26 cellular contexts compared by ENCODE assay signal in the genomic region with DNA sequence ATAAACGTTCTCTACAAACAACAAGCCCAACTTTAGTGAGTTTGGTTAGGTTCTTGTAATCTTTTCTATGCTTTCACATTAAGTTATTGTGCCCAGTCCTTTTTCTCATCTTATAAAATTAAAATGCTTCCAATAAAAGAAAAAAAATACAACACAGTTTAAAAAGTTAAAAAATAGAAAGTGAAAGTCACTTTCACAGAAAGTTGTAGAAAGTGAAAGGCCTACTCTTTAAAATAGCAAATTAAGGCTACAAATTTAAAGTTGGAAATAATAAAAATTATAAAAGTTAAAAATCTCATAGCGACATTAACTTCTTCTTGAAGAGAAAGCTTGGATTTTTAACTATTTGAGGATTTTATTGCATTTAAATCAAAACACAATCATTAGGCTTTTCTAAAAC. TPM values are rescaled to one million over a fixed set of nuclear protein-coding genes. Genes with fewer than 3 reads are reported as not detected.
A peak's percentile ranks its signal among the peaks of the same experiment; 100 is the strongest.
DNase-seq lines count a peak whose midpoint lies in the region; ATAC-seq, FAIRE-seq and TF ChIP-seq lines count a peak whose summit lies in the region.
"Had no signal": no experiment of that assay in that cellular context is flagged by ENCODE, and none has a peak within 500 bp of the region (broad histone marks: within the 10 kb centered on the region; RNA-seq: fewer than 3 reads in every experiment).

No MANE protein-coding gene starts in this region.

- H3K27me3 Mint-ChIP-seq in activated CD8-positive, alpha-beta T cell treated with anti-CD3 and anti-CD28 coated beads for 36 hours = no peaks in the 10 kb centered on the region
- H3K27me3 Mint-ChIP-seq in activated CD8-positive, alpha-beta T cell treated with anti-CD3 and anti-CD28 coated beads, Interleukin-2, amount 10 ng/mL, durations not matched to agents 7 days and 5 days (ENCODE audit: low read depth) = no peaks in the 10 kb centered on the region
- no peaks in the 10 kb centered on the region for H3K27me3 Mint-ChIP-seq in central memory CD8-positive, alpha-beta T cell
- H3K27me3 Mint-ChIP-seq in naive thymus-derived CD4-positive, alpha-beta T cell = no peaks in the 10 kb centered on the region
- H3K27me3 Mint-ChIP-seq: IgD-negative memory B cell had no signal

- H3K36me3 Mint-ChIP-seq in activated CD8-positive, alpha-beta T cell treated with anti-CD3 and anti-CD28 coated beads for 36 hours (ENCODE audit: low read depth) = peaks cover 58% of the 10 kb centered on the region
- peaks cover 72% of the 10 kb centered on the region for H3K36me3 Mint-ChIP-seq in activated CD8-positive, alpha-beta T cell treated with anti-CD3 and anti-CD28 coated beads, Interleukin-2, amount 10 ng/mL, durations not matched to agents 7 days and 5 days (ENCODE audit: low read depth)
- H3K36me3 Mint-ChIP-seq in central memory CD8-positive, alpha-beta T cell (ENCODE audit: insufficient read depth) = peaks cover 61% of the 10 kb centered on the region
- peaks cover 15 to 60% (median 45%) of the 10 kb centered on the region in 5 donors for H3K36me3 Mint-ChIP-seq in naive thymus-derived CD4-positive, alpha-beta T cell

- H3K27me3 ChIP-seq in naive thymus-derived CD4-positive, alpha-beta T cell (ENCODE audit: control insufficient read depth in 2 of 2, insufficient read depth in 2 of 2, low read length in 2 of 2) = no peaks in the 10 kb centered on the region

- POLR2A ChIA-PET in activated CD8-positive, alpha-beta T cell treated with anti-CD3 and anti-CD28 coated beads for 36 hours (lab: Charles Lee) = no interaction called here
- POLR2A ChIA-PET in activated CD8-positive, alpha-beta T cell treated with anti-CD3 and anti-CD28 coated beads, Interleukin-2, amount 10 ng/mL, durations not matched to agents 7 days and 5 days (lab: Charles Lee) = no interaction called here
- POLR2A ChIA-PET in naive thymus-derived CD4-positive, alpha-beta T cell (lab: Charles Lee) = no interaction called here

- H3K9me3 Mint-ChIP-seq in activated CD8-positive, alpha-beta T cell treated with anti-CD3 and anti-CD28 coated beads for 36 hours = no peaks in the 10 kb centered on the region
- H3K9me3 Mint-ChIP-seq in activated CD8-positive, alpha-beta T cell treated with anti-CD3 and anti-CD28 coated beads, Interleukin-2, amount 10 ng/mL, durations not matched to agents 7 days and 5 days (ENCODE audit: insufficient read depth) = no peaks in the 10 kb centered on the region
- H3K9me3 Mint-ChIP-seq in central memory CD8-positive, alpha-beta T cell = no peaks in the 10 kb centered on the region
- no peaks in the 10 kb centered on the region for H3K9me3 Mint-ChIP-seq in naive thymus-derived CD4-positive, alpha-beta T cell
- H3K9me3 Mint-ChIP-seq: IgD-negative memory B cell had no signal

- no peak overlapping the region for H3K4me3 Mint-ChIP-seq in activated CD8-positive, alpha-beta T cell treated with anti-CD3 and anti-CD28 coated beads for 36 hours
- no peak overlapping the region for H3K4me3 Mint-ChIP-seq in activated CD8-positive, alpha-beta T cell treated with anti-CD3 and anti-CD28 coated beads, Interleukin-2, amount 10 ng/mL, durations not matched to agents 7 days and 5 days
- H3K4me3 Mint-ChIP-seq in central memory CD8-positive, alpha-beta T cell = no peak overlapping the region
- peak overlapping the region in 1 of 10 donors; percentile 56 for H3K4me3 Mint-ChIP-seq in naive thymus-derived CD4-positive, alpha-beta T cell
- H3K4me3 Mint-ChIP-seq: IgD-negative memory B cell had no signal

- H3K27ac ChIP-seq in naive thymus-derived CD4-positive, alpha-beta T cell (ENCODE audit: low read depth, low read length) = no peak overlapping the region
- H3K27ac ChIP-seq: 22Rv1, C4-2B, PC-9 had no signal

- intact Hi-C loops in activated CD8-positive, alpha-beta T cell treated with anti-CD3 and anti-CD28 coated beads for 36 hours (cut with micrococcal nuclease) = no loop called here
- intact Hi-C loops in naive thymus-derived CD4-positive, alpha-beta T cell (cut with micrococcal nuclease) = loop anchor here (5.0 kb wide), 4 partner anchors 32 to 422 kb away; no protein-coding TSS in a partner anchor

- peaks cover 9 to 58% (median 19%) of the 10 kb centered on the region in 3 experiments for H3K36me3 ChIP-seq in naive thymus-derived CD4-positive, alpha-beta T cell (ENCODE audit: control insufficient read depth in 2 of 3, insufficient read depth in 3 of 3, low read length in 3 of 3)

- H3K4me1 Mint-ChIP-seq in activated CD8-positive, alpha-beta T cell treated with anti-CD3 and anti-CD28 coated beads for 36 hours (ENCODE audit: low read depth) = peaks cover 43% of the 10 kb centered on the region
- peaks cover 20% of the 10 kb centered on the region for H3K4me1 Mint-ChIP-seq in activated CD8-positive, alpha-beta T cell treated with anti-CD3 and anti-CD28 coated beads, Interleukin-2, amount 10 ng/mL, durations not matched to agents 7 days and 5 days (ENCODE audit: low read depth)
- H3K4me1 Mint-ChIP-seq in central memory CD8-positive, alpha-beta T cell = peaks cover 48% of the 10 kb centered on the region
- H3K4me1 Mint-ChIP-seq in naive thymus-derived CD4-positive, alpha-beta T cell = peaks cover 30 to 74% (median 56%) of the 10 kb centered on the region in 7 donors

- peak overlapping the region; percentile 5 for H3K27ac Mint-ChIP-seq in activated CD8-positive, alpha-beta T cell treated with anti-CD3 and anti-CD28 coated beads for 36 hours
- H3K27ac Mint-ChIP-seq in activated CD8-positive, alpha-beta T cell treated with anti-CD3 and anti-CD28 coated beads, Interleukin-2, amount 10 ng/mL, durations not matched to agents 7 days and 5 days = no peak overlapping the region
- H3K27ac Mint-ChIP-seq in central memory CD8-positive, alpha-beta T cell (ENCODE audit: low read depth) = peak overlapping the region; percentile 57
- H3K27ac Mint-ChIP-seq in naive thymus-derived CD4-positive, alpha-beta T cell = peak overlapping the region in 5 of 9 donors; percentile 33 to 82 (median 38)

- no peak overlapping the region for H3K4me3 ChIP-seq in naive thymus-derived CD4-positive, alpha-beta T cell (ENCODE audit: low read length)
- H3K4me3 ChIP-seq: PC-9 had no signal

- DNase-seq in activated CD8-positive, alpha-beta T cell treated with anti-CD3 and anti-CD28 coated beads for 36 hours = no peak
- no peak for DNase-seq in activated CD8-positive, alpha-beta T cell treated with anti-CD3 and anti-CD28 coated beads, Interleukin-2, amount 10 ng/mL, durations not matched to agents 7 days and 5 days
- DNase-seq in GM18507 (ENCODE audit: extremely low spot score, insufficient read length, low read depth) (no peak), DMS153 treated with DMSO at 0.1 percent for 48 hours (lab: John Stamatoyannopoulos, UW; ENCODE audit: unreplicated experiment) (no peak), 8988T (no peak)
- no peak for DNase-seq in central memory CD8-positive, alpha-beta T cell (ENCODE audit: low spot score in 2 of 2)
- DNase-seq in naive thymus-derived CD4-positive, alpha-beta T cell = no peak
- DNase-seq: AML-193, EL, GF-D8, GOT3, HCEC 1CT, NCI-H1105, NCI-H146, NCI-H2029 treated with DMSO at 0.1 percent for 48 hours, NCI-H226, NCI-H510A treated with DMSO at 0.1 percent for 48 hours, NCI-H748 treated with DMSO at 0.1 percent for 48 hours, PC-9, RPMI8226, SHP77 had no signal

- peak; percentile 38 for FAIRE-seq in GM18507 (lab: Jason Lieb, UNC)
- FAIRE-seq: D721Med had no signal

- TF ChIP-seq CTCF in activated CD8-positive, alpha-beta T cell treated with anti-CD3 and anti-CD28 coated beads for 36 hours (IDR thresholded peaks at IDR 0.05) = no peak

- peaks cover 4 to 8% of the 10 kb centered on the region in 2 donors for H3K4me1 ChIP-seq in naive thymus-derived CD4-positive, alpha-beta T cell (ENCODE audit: control insufficient read depth in 2 of 2, insufficient read depth in 2 of 2, low read length in 2 of 2)

- ATAC-seq in activated CD8-positive, alpha-beta T cell treated with anti-CD3 and anti-CD28 coated beads for 36 hours = no peak
- no peak for ATAC-seq in activated CD8-positive, alpha-beta T cell treated with anti-CD3 and anti-CD28 coated beads, Interleukin-2, amount 10 ng/mL, durations not matched to agents 7 days and 5 days
- ATAC-seq in central memory CD8-positive, alpha-beta T cell (replicated peaks; ENCODE audit: extremely low read depth, poor library complexity, severe bottlenecking) = no peak
- ATAC-seq in naive thymus-derived CD4-positive, alpha-beta T cell = no peak
- ATAC-seq in GM18909 (IDR thresholded peaks at IDR 0.05; ENCODE audit: poor library complexity, unreplicated experiment) = no peak

- H3K9me3 ChIP-seq in naive thymus-derived CD4-positive, alpha-beta T cell (ENCODE audit: control insufficient read depth in 2 of 3, low read length in 3 of 3) = no peaks in the 10 kb centered on the region

- CTCF ChIA-PET in activated CD8-positive, alpha-beta T cell treated with anti-CD3 and anti-CD28 coated beads for 36 hours (lab: Charles Lee) = no interaction called here
- CTCF ChIA-PET in activated CD8-positive, alpha-beta T cell treated with anti-CD3 and anti-CD28 coated beads, Interleukin-2, amount 10 ng/mL, durations not matched to agents 7 days and 5 days (lab: Charles Lee) = no interaction called here
- CTCF ChIA-PET in naive thymus-derived CD4-positive, alpha-beta T cell (lab: Charles Lee) = no interaction called here

RNA-seq across cellular contexts. Expression of a gene that starts 35.9 kb away (rescaled TPM):
- total RNA-seq in activated CD8-positive, alpha-beta T cell treated with anti-CD3 and anti-CD28 coated beads for 36 hours = 10 to 100 TPM; 88.7 to 91.6 TPM
- 100 to 1,000 TPM; 136 to 137 TPM for total RNA-seq in activated CD8-positive, alpha-beta T cell treated with anti-CD3 and anti-CD28 coated beads, Interleukin-2, amount 10 ng/mL, durations not matched to agents 7 days and 5 days
- total RNA-seq in naive thymus-derived CD4-positive, alpha-beta T cell = 100 to 1,000 TPM; 130 to 232 (median 136) TPM
- 100 to 1,000 TPM; 171 to 186 TPM for polyA plus RNA-seq in naive thymus-derived CD4-positive, alpha-beta T cell
